In the genomic region with DNA sequence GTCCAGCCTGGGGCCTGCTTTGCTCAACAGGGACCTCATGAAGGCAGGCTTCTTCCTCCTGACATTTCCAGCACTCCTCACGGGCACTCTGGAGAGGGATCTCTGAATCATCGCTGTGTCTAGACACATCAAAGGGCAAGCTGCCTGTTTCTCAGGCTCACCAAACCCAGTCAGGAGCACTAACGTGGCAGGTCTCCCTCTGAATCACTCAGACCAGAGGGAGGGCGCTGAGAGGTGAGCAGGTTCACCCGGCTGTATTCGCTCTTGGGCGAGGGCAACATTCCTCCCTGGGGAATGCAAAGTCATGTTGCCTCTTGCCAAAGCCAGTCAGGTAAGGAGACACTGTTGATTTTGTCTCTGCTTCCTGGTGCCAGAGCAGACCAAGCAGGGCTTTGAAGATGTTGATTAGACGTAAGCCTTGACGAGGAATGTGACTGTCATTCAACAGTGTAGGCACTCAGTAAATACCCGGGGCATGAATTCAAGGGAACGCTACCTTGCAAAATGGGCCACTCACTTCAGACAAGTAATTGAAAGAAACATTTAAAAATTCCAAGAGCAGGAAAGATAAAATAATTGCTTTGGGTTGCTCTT, we compare ENCODE assay signal across 1 cellular context.
TF ChIP-seq lines count a peak whose summit lies in the region.

No MANE protein-coding gene starts in this region.

TF ChIP-seq in HCT116, 20 proteins besides CTCF, POLR2A, EP300 and RAD21 (continued from another document):
- TF ChIP-seq CBX3 (IDR thresholded peaks at IDR 0.05; ENCODE audit: low read depth) (peak; percentile 96), JUND (IDR thresholded peaks at IDR 0.05) (peak; percentile 97), ZNF274 (IDR thresholded peaks at IDR 0.05; ENCODE audit: low read depth, low read length) (no peak), TCF7L2 (IDR thresholded peaks at IDR 0.05; ENCODE audit: borderline replicate concordance, extremely low read depth, insufficient read depth, insufficient read length) (peak; percentile 99), ZFX (IDR thresholded peaks at IDR 0.05) (no peak), POLR2AphosphoS5 (IDR thresholded peaks at IDR 0.05; ENCODE audit: low read depth, low read length) (peak; percentile 70), FOSL1 (IDR thresholded peaks at IDR 0.05; ENCODE audit: low read depth) (peak; percentile 96)
- TF ChIP-seq, protein P1, sequence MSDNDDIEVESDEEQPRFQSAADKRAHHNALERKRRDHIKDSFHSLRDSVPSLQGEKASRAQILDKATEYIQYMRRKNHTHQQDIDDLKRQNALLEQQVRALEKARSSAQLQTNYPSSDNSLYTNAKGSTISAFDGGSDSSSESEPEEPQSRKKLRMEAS (IDR thresholded peaks at IDR 0.05), result peak; percentile 87
- TF ChIP-seq, protein P2, sequence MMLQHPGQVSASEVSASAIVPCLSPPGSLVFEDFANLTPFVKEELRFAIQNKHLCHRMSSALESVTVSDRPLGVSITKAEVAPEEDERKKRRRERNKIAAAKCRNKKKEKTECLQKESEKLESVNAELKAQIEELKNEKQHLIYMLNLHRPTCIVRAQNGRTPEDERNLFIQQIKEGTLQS (IDR thresholded peaks at IDR 0.05), result peak; percentile 82
